Comparison of ENCODE assay signal across 11 cellular contexts in the genomic region with DNA sequence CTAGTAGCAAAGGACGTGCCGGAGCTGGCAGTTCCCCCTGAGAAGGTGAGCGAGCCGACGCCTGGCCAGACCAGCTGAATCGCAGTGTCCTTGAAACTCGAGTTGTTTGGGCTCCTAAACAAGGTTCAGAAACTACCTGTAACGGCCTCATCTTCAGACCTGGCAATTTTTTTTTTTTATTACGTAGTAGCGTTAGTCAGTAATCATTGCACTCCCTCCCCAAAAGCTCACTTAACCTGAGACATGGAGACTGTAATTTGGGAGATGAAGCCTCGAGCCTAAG. TPM values are rescaled to one million over a fixed set of nuclear protein-coding genes. Genes with fewer than 3 reads are reported as not detected.
A peak's percentile ranks its signal among the peaks of the same experiment; 100 is the strongest.
DNase-seq lines count a peak whose midpoint lies in the region; ATAC-seq lines count a peak whose summit lies in the region.
"Had no signal": no experiment of that assay in that cellular context is flagged by ENCODE, and none has a peak within 500 bp of the region (broad histone marks: within the 10 kb centered on the region; RNA-seq: fewer than 3 reads in every experiment).

No MANE protein-coding gene starts in this region.

- H3K4me1 ChIP-seq in NT2/D1 (ENCODE audit: insufficient read depth, insufficient read length) (peaks cover 7% of the 10 kb centered on the region), iPS DF 6.9 (ENCODE audit: control insufficient read depth, insufficient read depth, low read length) (peaks cover 4% of the 10 kb centered on the region; the same call in 1 of the 2 replicates)
- H3K4me1 ChIP-seq: breast epithelium had no signal

- no peak for DNase-seq in activated CD4-positive, alpha-beta memory T cell treated with anti-CD3 and anti-CD28 coated beads, Interleukin-2, amount 10 ng/mL, durations not matched to agents 7 days and 5 days
- DNase-seq in activated CD4-positive, alpha-beta memory T cell treated with anti-CD3 and anti-CD28 coated beads for 36 hours: no peak
- DNase-seq in NT2/D1 (ENCODE audit: low read depth, low spot score): no peak
- no peak for DNase-seq in iPS DF 6.9 (ENCODE audit: low read depth, low spot score)
- no peak for DNase-seq in stimulated activated naive B cell treated with anti-CD40 and anti-IgM and Interleukin-4, amounts not matched to agents 10 μg/mL and 1 μg/mL and 100 μg/mL, for 72 hours
- no peak for DNase-seq in medulla oblongata (ENCODE audit: extremely low spot score)
- DNase-seq in NCI-H82 treated with DMSO at 0.1 percent for 48 hours (lab: John Stamatoyannopoulos, UW; ENCODE audit: unreplicated experiment): no peak
- DNase-seq: activated T-cell treated with anti-CD3 and anti-CD28 coated beads, Interleukin-2, amount 50 U/mL, for 1 hour; T-helper 9 cell had no signal

- no peaks in the 10 kb centered on the region for H3K9me3 Mint-ChIP-seq in activated CD4-positive, alpha-beta memory T cell treated with anti-CD3 and anti-CD28 coated beads, Interleukin-2, amount 10 ng/mL, durations not matched to agents 7 days and 5 days
- H3K9me3 Mint-ChIP-seq in activated CD4-positive, alpha-beta memory T cell treated with anti-CD3 and anti-CD28 coated beads for 36 hours: no peaks in the 10 kb centered on the region
- peaks cover 2 to 4% of the 10 kb centered on the region in 2 donors for H3K9me3 Mint-ChIP-seq in stimulated activated naive B cell treated with anti-CD40 and anti-IgM and Interleukin-4, amounts not matched to agents 10 μg/mL and 1 μg/mL and 100 μg/mL, for 72 hours

- intact Hi-C loops in activated CD4-positive, alpha-beta memory T cell treated with anti-CD3 and anti-CD28 coated beads for 36 hours (cut with micrococcal nuclease): loop anchor here (5.0 kb wide), 1 partner anchor 362 kb away; no protein-coding TSS in a partner anchor

- no peak overlapping the region for H3K27ac ChIP-seq in iPS DF 6.9 (ENCODE audit: low read length)
- H3K27ac ChIP-seq: breast epithelium had no signal

- CTCF ChIA-PET in activated CD4-positive, alpha-beta memory T cell treated with anti-CD3 and anti-CD28 coated beads, Interleukin-2, amount 10 ng/mL, durations not matched to agents 7 days and 5 days (lab: Charles Lee): no interaction called here
- CTCF ChIA-PET in activated CD4-positive, alpha-beta memory T cell treated with anti-CD3 and anti-CD28 coated beads for 36 hours (lab: Charles Lee): interaction anchor here (1.2 kb wide), 1 partner anchor 18 kb away, joined by 3 read pairs; no protein-coding TSS in a partner anchor

- peak overlapping the region; percentile 10 for H3K4me3 Mint-ChIP-seq in activated CD4-positive, alpha-beta memory T cell treated with anti-CD3 and anti-CD28 coated beads, Interleukin-2, amount 10 ng/mL, durations not matched to agents 7 days and 5 days
- no peak overlapping the region for H3K4me3 Mint-ChIP-seq in activated CD4-positive, alpha-beta memory T cell treated with anti-CD3 and anti-CD28 coated beads for 36 hours
- H3K4me3 Mint-ChIP-seq in stimulated activated naive B cell treated with anti-CD40 and anti-IgM and Interleukin-4, amounts not matched to agents 10 μg/mL and 1 μg/mL and 100 μg/mL, for 72 hours: peak overlapping the region; percentile 67 to 72

- no peaks in the 10 kb centered on the region for H3K9me3 ChIP-seq in NT2/D1 (ENCODE audit: insufficient read depth, low read length)
- H3K9me3 ChIP-seq in iPS DF 6.9 (ENCODE audit: control insufficient read depth, insufficient read depth, low read length): no peaks in the 10 kb centered on the region
- H3K9me3 ChIP-seq: breast epithelium had no signal

- H3K36me3 Mint-ChIP-seq in activated CD4-positive, alpha-beta memory T cell treated with anti-CD3 and anti-CD28 coated beads, Interleukin-2, amount 10 ng/mL, durations not matched to agents 7 days and 5 days (ENCODE audit: low read depth): peaks cover 5% of the 10 kb centered on the region
- peaks cover 2% of the 10 kb centered on the region for H3K36me3 Mint-ChIP-seq in activated CD4-positive, alpha-beta memory T cell treated with anti-CD3 and anti-CD28 coated beads for 36 hours
- peaks cover 0 to 4% of the 10 kb centered on the region in 2 donors for H3K36me3 Mint-ChIP-seq in stimulated activated naive B cell treated with anti-CD40 and anti-IgM and Interleukin-4, amounts not matched to agents 10 μg/mL and 1 μg/mL and 100 μg/mL, for 72 hours

- no peaks in the 10 kb centered on the region for H3K36me3 ChIP-seq in NT2/D1 (ENCODE audit: insufficient read depth, insufficient read length, low read length)
- no peaks in the 10 kb centered on the region for H3K36me3 ChIP-seq in iPS DF 6.9 (ENCODE audit: control insufficient read depth, insufficient read depth, low read length)
- H3K36me3 ChIP-seq: breast epithelium had no signal

- H3K27ac Mint-ChIP-seq in activated CD4-positive, alpha-beta memory T cell treated with anti-CD3 and anti-CD28 coated beads, Interleukin-2, amount 10 ng/mL, durations not matched to agents 7 days and 5 days: no peak overlapping the region
- no peak overlapping the region for H3K27ac Mint-ChIP-seq in activated CD4-positive, alpha-beta memory T cell treated with anti-CD3 and anti-CD28 coated beads for 36 hours
- peak overlapping the region; percentile 85 for H3K27ac Mint-ChIP-seq in stimulated activated naive B cell treated with anti-CD40 and anti-IgM and Interleukin-4, amounts not matched to agents 10 μg/mL and 1 μg/mL and 100 μg/mL, for 72 hours

- peaks cover 12% of the 10 kb centered on the region for H3K4me1 Mint-ChIP-seq in activated CD4-positive, alpha-beta memory T cell treated with anti-CD3 and anti-CD28 coated beads, Interleukin-2, amount 10 ng/mL, durations not matched to agents 7 days and 5 days
- peaks cover 22% of the 10 kb centered on the region for H3K4me1 Mint-ChIP-seq in activated CD4-positive, alpha-beta memory T cell treated with anti-CD3 and anti-CD28 coated beads for 36 hours (ENCODE audit: low read depth)
- peaks cover 5 to 44% of the 10 kb centered on the region in 2 donors for H3K4me1 Mint-ChIP-seq in stimulated activated naive B cell treated with anti-CD40 and anti-IgM and Interleukin-4, amounts not matched to agents 10 μg/mL and 1 μg/mL and 100 μg/mL, for 72 hours

- WGBS in iPS DF 6.9 (ENCODE audit: insufficient coverage, insufficient read length): no CpG with 5 or more reads among the region's 11 CpGs

- ATAC-seq in stimulated activated naive B cell treated with anti-CD40 and anti-IgM and Interleukin-4, amounts not matched to agents 10 μg/mL and 1 μg/mL and 100 μg/mL, for 72 hours (replicated peaks): no peak
- ATAC-seq in GM21423 (IDR thresholded peaks at IDR 0.05; ENCODE audit: unreplicated experiment): no peak

- POLR2A ChIA-PET in activated CD4-positive, alpha-beta memory T cell treated with anti-CD3 and anti-CD28 coated beads, Interleukin-2, amount 10 ng/mL, durations not matched to agents 7 days and 5 days (lab: Charles Lee): no interaction called here
- POLR2A ChIA-PET in activated CD4-positive, alpha-beta memory T cell treated with anti-CD3 and anti-CD28 coated beads for 36 hours (lab: Charles Lee): no interaction called here

- H3K27me3 ChIP-seq in NT2/D1 (ENCODE audit: insufficient read depth, insufficient read length) (peaks cover 99% of the 10 kb centered on the region), iPS DF 6.9 (ENCODE audit: control insufficient read depth, insufficient read depth, low read length) (peaks cover 62% of the 10 kb centered on the region)

- H3K4me3 ChIP-seq in NT2/D1 (ENCODE audit: insufficient read length, low read depth) (peak overlapping the region; percentile 64), iPS DF 6.9 (ENCODE audit: low read length) (peak overlapping the region; percentile 20; the same call in 1 of the 2 replicates)

- H3K27me3 Mint-ChIP-seq in activated CD4-positive, alpha-beta memory T cell treated with anti-CD3 and anti-CD28 coated beads, Interleukin-2, amount 10 ng/mL, durations not matched to agents 7 days and 5 days: peaks cover 86% of the 10 kb centered on the region
- H3K27me3 Mint-ChIP-seq in activated CD4-positive, alpha-beta memory T cell treated with anti-CD3 and anti-CD28 coated beads for 36 hours: peaks cover 77% of the 10 kb centered on the region
- H3K27me3 Mint-ChIP-seq in stimulated activated naive B cell treated with anti-CD40 and anti-IgM and Interleukin-4, amounts not matched to agents 10 μg/mL and 1 μg/mL and 100 μg/mL, for 72 hours: peaks cover 79 to 95% of the 10 kb centered on the region in 2 donors

- H3K9ac ChIP-seq in NT2/D1 (ENCODE audit: insufficient read length, low read depth): peak overlapping the region; percentile 61

RNA-seq across cellular contexts. Expression of a gene that starts 0.4 kb away (rescaled TPM):
- not detected for total RNA-seq in activated CD4-positive, alpha-beta memory T cell treated with anti-CD3 and anti-CD28 coated beads, Interleukin-2, amount 10 ng/mL, durations not matched to agents 7 days and 5 days
- not detected for total RNA-seq in activated CD4-positive, alpha-beta memory T cell treated with anti-CD3 and anti-CD28 coated beads for 36 hours
- total RNA-seq: breast epithelium had no signal
